In genomic region chr1:182143825-182144661, GRCh38 we compare ENCODE assay signal across 8 cellular contexts.
DNase-seq lines count a peak whose midpoint lies in the region; ATAC-seq and TF ChIP-seq lines count a peak whose summit lies in the region.

No MANE protein-coding gene starts in this region.

- H3K4me1 ChIP-seq in Caco-2 (peaks cover 34% of the 10 kb centered on the region), ectodermal cell (ENCODE audit: control insufficient read depth, insufficient read depth, low read length) (peaks cover 19% of the 10 kb centered on the region), urinary bladder (ENCODE audit: insufficient read depth) (peaks cover 1% of the 10 kb centered on the region)

- no peaks in the 10 kb centered on the region for H3K36me3 Mint-ChIP-seq in Caco-2 (ENCODE audit: insufficient read depth, unreplicated experiment)
- H3K36me3 Mint-ChIP-seq in activated T-helper 2 cell treated with anti-CD3 and anti-CD28 coated beads, Interferon-gamma antibody, Interleukin-2, Interleukin-4, amounts not matched to agents 10 μg/mL and 5 μg/mL and 100 μg/mL, durations not matched to agents 14 hours and 24 hours and 36 hours (ENCODE audit: low read depth) = no peaks in the 10 kb centered on the region

- H3K9me3 Mint-ChIP-seq in Caco-2 (ENCODE audit: unreplicated experiment) = no peaks in the 10 kb centered on the region
- H3K9me3 Mint-ChIP-seq in activated T-helper 2 cell treated with anti-CD3 and anti-CD28 coated beads, Interferon-gamma antibody, Interleukin-2, Interleukin-4, amounts not matched to agents 10 μg/mL and 5 μg/mL and 100 μg/mL, durations not matched to agents 14 hours and 24 hours and 36 hours = no peaks in the 10 kb centered on the region

- POLR2A ChIA-PET in Caco-2 (lab: Charles Lee) = interaction anchor here (1.3 kb wide), 1 partner anchor 253 kb away, joined by 3 read pairs; no protein-coding TSS in a partner anchor

- H3K4me1 Mint-ChIP-seq in Caco-2 (ENCODE audit: low read depth, unreplicated experiment) = peaks cover 48% of the 10 kb centered on the region
- H3K4me1 Mint-ChIP-seq in activated T-helper 2 cell treated with anti-CD3 and anti-CD28 coated beads, Interferon-gamma antibody, Interleukin-2, Interleukin-4, amounts not matched to agents 10 μg/mL and 5 μg/mL and 100 μg/mL, durations not matched to agents 14 hours and 24 hours and 36 hours (ENCODE audit: low read depth) = peaks cover 18% of the 10 kb centered on the region

- intact Hi-C loops in Caco-2 (cut with micrococcal nuclease; ENCODE audit: unreplicated experiment) = loop anchor here (1.0 to 5.0 kb wide), 7 partner anchors 43 to 252 kb away; no protein-coding TSS in a partner anchor
- intact Hi-C loops in activated T-helper 2 cell treated with anti-CD3 and anti-CD28 coated beads, Interferon-gamma antibody, Interleukin-2, Interleukin-4, amounts not matched to agents 10 μg/mL and 5 μg/mL and 100 μg/mL, durations not matched to agents 14 hours and 24 hours and 36 hours (cut with micrococcal nuclease) = loop anchor here (1.0 to 10.0 kb wide), 5 partner anchors 59 to 641 kb away; partner anchors contain the start of genes GLUL and NPL

- no peak for ATAC-seq in GM19328 (IDR thresholded peaks at IDR 0.05; ENCODE audit: unreplicated experiment)

- 31 to 33% methylated on average over 7 to 8 of the region's 8 CpGs for WGBS in ectodermal cell, 2 experiments
- 17% methylated on average over 8 of the region's 8 CpGs for WGBS in urinary bladder

- CTCF ChIA-PET in Caco-2 (lab: Charles Lee) = interaction anchor here (0.6 to 3.3 kb wide), 14 partner anchors 52 to 252 kb away, joined by 3 to 38 read pairs (median 4); partner anchors contain the start of gene GLUL

- H3K27ac ChIP-seq in ectodermal cell (ENCODE audit: insufficient read depth, low read depth, low read length, poor library complexity, severe bottlenecking) (peak overlapping the region; percentile 64), urinary bladder (ENCODE audit: low read depth) (peak overlapping the region; percentile 87)

- TF ChIP-seq CTCF in Caco-2 (IDR thresholded peaks at IDR 0.05; ENCODE audit: insufficient read depth in 1 of 2, low read depth in 1 of 2, low read length in 1 of 2, severe bottlenecking in 1 of 2, unreplicated experiment in 1 of 2) = no peak

- H3K9me3 ChIP-seq in Caco-2 (no peaks in the 10 kb centered on the region), ectodermal cell (ENCODE audit: control insufficient read depth, low read length) (no peaks in the 10 kb centered on the region)

- no peaks in the 10 kb centered on the region for H3K27me3 Mint-ChIP-seq in Caco-2 (ENCODE audit: insufficient read depth, unreplicated experiment)
- H3K27me3 Mint-ChIP-seq in activated T-helper 2 cell treated with anti-CD3 and anti-CD28 coated beads, Interferon-gamma antibody, Interleukin-2, Interleukin-4, amounts not matched to agents 10 μg/mL and 5 μg/mL and 100 μg/mL, durations not matched to agents 14 hours and 24 hours and 36 hours (ENCODE audit: low read depth) = peaks cover 5% of the 10 kb centered on the region

- H3K27me3 ChIP-seq in Caco-2 (replicated peaks; ENCODE audit: control insufficient read depth, insufficient read depth, low read length) (no peaks in the 10 kb centered on the region), ectodermal cell (ENCODE audit: control insufficient read depth, insufficient read depth, low read length, poor library complexity, severe bottlenecking) (no peaks in the 10 kb centered on the region)

- BruUV-seq in Caco-2 (replicated peaks; lab: Mats Ljungman, UMichigan) = no TSS peak

- no peaks in the 10 kb centered on the region for H3K36me3 ChIP-seq in Caco-2 (ENCODE audit: control insufficient read depth, insufficient read depth, low read length)
- H3K36me3 ChIP-seq in ectodermal cell (ENCODE audit: control insufficient read depth, insufficient read depth, low read length) = no peaks in the 10 kb centered on the region
- H3K36me3 ChIP-seq in urinary bladder (ENCODE audit: insufficient read depth) = no peaks in the 10 kb centered on the region

- H3K27ac Mint-ChIP-seq in Caco-2 (ENCODE audit: unreplicated experiment) = peak overlapping the region; percentile 63
- no peak overlapping the region for H3K27ac Mint-ChIP-seq in activated T-helper 2 cell treated with anti-CD3 and anti-CD28 coated beads, Interferon-gamma antibody, Interleukin-2, Interleukin-4, amounts not matched to agents 10 μg/mL and 5 μg/mL and 100 μg/mL, durations not matched to agents 14 hours and 24 hours and 36 hours

- H3K4me3 ChIP-seq in Caco-2 (ENCODE audit: low read depth, low read length) = no peak overlapping the region
- no peak overlapping the region for H3K4me3 ChIP-seq in ectodermal cell (ENCODE audit: insufficient read depth, low read depth, low read length)
- H3K4me3 ChIP-seq in urinary bladder (ENCODE audit: low read depth, low read length) = no peak overlapping the region

- H3K4me3 Mint-ChIP-seq in Caco-2 (ENCODE audit: unreplicated experiment) = no peak overlapping the region
- no peak overlapping the region for H3K4me3 Mint-ChIP-seq in activated T-helper 2 cell treated with anti-CD3 and anti-CD28 coated beads, Interferon-gamma antibody, Interleukin-2, Interleukin-4, amounts not matched to agents 10 μg/mL and 5 μg/mL and 100 μg/mL, durations not matched to agents 14 hours and 24 hours and 36 hours (ENCODE audit: low read depth)

- DNase-seq in Caco-2 (no peak), NCI-H345 treated with DMSO at 0.1 percent for 48 hours (lab: John Stamatoyannopoulos, UW; ENCODE audit: unreplicated experiment) (peak; percentile 10), midbrain (lab: John Stamatoyannopoulos, UW) (peak; percentile 77), NCI-H1930 (lab: John Stamatoyannopoulos, UW) (no peak)
- no peak for DNase-seq in activated T-helper 2 cell treated with anti-CD3 and anti-CD28 coated beads, Interferon-gamma antibody, Interleukin-2, Interleukin-4, amounts not matched to agents 10 μg/mL and 5 μg/mL and 100 μg/mL, durations not matched to agents 14 hours and 24 hours and 36 hours (ENCODE audit: low spot score)

Comparison
In these comparisons a context has a peak if more than half of its experiments do, and no peak if none do; other contexts are left out.
1. DNase-seq: peak in NCI-H345 treated with DMSO at 0.1 percent for 48 hours (single experiment) and midbrain (single experiment); none in Caco-2 (0 of 2), activated T-helper 2 cell treated with anti-CD3 and anti-CD28 coated beads, Interferon-gamma antibody, Interleukin-2, Interleukin-4, amounts not matched to agents 10 μg/mL and 5 μg/mL and 100 μg/mL, durations not matched to agents 14 hours and 24 hours and 36 hours (single experiment) and NCI-H1930 (0 of 2).